In genomic region chr12:131736807-131737484, GRCh38 we compare ENCODE assay signal across 11 cellular contexts. TPM values are rescaled to one million over a fixed set of nuclear protein-coding genes. Genes with fewer than 3 reads are reported as not detected.
A peak's percentile ranks its signal among the peaks of the same experiment; 100 is the strongest.
DNase-seq lines count a peak whose midpoint lies in the region; ATAC-seq and TF ChIP-seq lines count a peak whose summit lies in the region.
"Had no signal": no experiment of that assay in that cellular context is flagged by ENCODE, and none has a peak within 500 bp of the region (broad histone marks: within the 10 kb centered on the region; RNA-seq: fewer than 3 reads in every experiment).

No MANE protein-coding gene starts in this region.

- ATAC-seq in PC-3, result peak; percentile 98

- POLR2A ChIA-PET in PC-3 (lab: Charles Lee; ENCODE audit: unreplicated experiment), result no interaction called here

- WGBS in mesodermal cell (ENCODE audit: insufficient coverage in 2 of 2), 2 experiments, result 69 to 74% methylated on average over 16 to 18 of the region's 24 CpGs

- H3F3A ChIP-seq in PC-3 (ENCODE audit: low read length, unreplicated experiment), result peaks cover 9% of the 10 kb centered on the region

- peak overlapping the region; percentile 88 for H3K4me2 ChIP-seq in PC-3 (ENCODE audit: low read length)

- DNase-seq in Daoy (ENCODE audit: low read depth) (peak; percentile 79), PC-3 (peak; percentile 98), endothelial cell (ENCODE audit: low spot score) (no peak), GDM1 (lab: John Stamatoyannopoulos, UW) (no peak), foreskin melanocyte (no peak), occipital lobe (lab: John Stamatoyannopoulos, UW) (no peak), COLO668 (lab: John Stamatoyannopoulos, UW; ENCODE audit: unreplicated experiment) (no peak)
- DNase-seq: COR-L47, NCI-H1694 had no signal

- peaks cover 12% of the 10 kb centered on the region for H3K79me2 ChIP-seq in PC-3 (ENCODE audit: low read length)

- H3K4me1 Mint-ChIP-seq in endothelial cell (ENCODE audit: unreplicated experiment), result peaks cover 2% of the 10 kb centered on the region

- H3K36me3 ChIP-seq in PC-3 (ENCODE audit: low read depth, low read length) (peaks cover 60% of the 10 kb centered on the region), mesodermal cell (ENCODE audit: control insufficient read depth, insufficient read depth, low read length) (peaks cover 74% of the 10 kb centered on the region)

- H3K9me3 Mint-ChIP-seq in endothelial cell (ENCODE audit: unreplicated experiment), result no peaks in the 10 kb centered on the region

- H3K27me3 Mint-ChIP-seq in endothelial cell (ENCODE audit: unreplicated experiment), result peaks cover 4% of the 10 kb centered on the region

- peak overlapping the region; percentile 8 for H3K9ac ChIP-seq in PC-3 (ENCODE audit: low read length)

- H3K36me3 Mint-ChIP-seq in endothelial cell (ENCODE audit: low read depth, unreplicated experiment), result peaks cover 46% of the 10 kb centered on the region

- intact Hi-C loops in PC-3 (cut with micrococcal nuclease), result loop anchor here (5.0 kb wide), 3 partner anchors 45 to 130 kb away; partner anchors contain the start of gene MMP17

- TF ChIP-seq CTCF in PC-3 (conservative IDR thresholded peaks at IDR 0.05; ENCODE audit: low read depth, low read length) (no peak), endothelial cell (IDR thresholded peaks at IDR 0.05; ENCODE audit: unreplicated experiment) (no peak)

- H3K9me2 ChIP-seq in PC-3 (replicated peaks; ENCODE audit: low read length), result no peaks in the 10 kb centered on the region

- peak overlapping the region; percentile 70 for H3K27ac ChIP-seq in PC-3 (ENCODE audit: low read length)
- peak overlapping the region; percentile 36 for H3K27ac ChIP-seq in mesodermal cell (ENCODE audit: low read depth, low read length, severe bottlenecking)
- H3K27ac ChIP-seq: neutrophil had no signal

- CTCF ChIA-PET in PC-3 (lab: Charles Lee), result no interaction called here

- no TSS peak for BruUV-seq in PC-3 (replicated peaks; lab: Mats Ljungman, UMichigan)

- no peaks in the 10 kb centered on the region for H3K27me3 ChIP-seq in PC-3 (ENCODE audit: low read length)
- H3K27me3 ChIP-seq: neutrophil had no signal

- no peak overlapping the region for H3K4me3 Mint-ChIP-seq in endothelial cell (ENCODE audit: unreplicated experiment)

- H2AFZ ChIP-seq in PC-3 (ENCODE audit: low read length), result no peak overlapping the region

- H3K4me1 ChIP-seq in PC-3 (ENCODE audit: insufficient read depth, low read length) (peaks cover 29% of the 10 kb centered on the region), mesodermal cell (ENCODE audit: control insufficient read depth, insufficient read depth, low read length, poor library complexity, severe bottlenecking) (peaks cover 10% of the 10 kb centered on the region)

- peak overlapping the region; percentile 62 for H3K4me3 ChIP-seq in PC-3 (ENCODE audit: low read length)
- H3K4me3 ChIP-seq in mesodermal cell (ENCODE audit: extremely low read depth, insufficient read depth, low read length, poor library complexity, severe bottlenecking), result no peak overlapping the region

- H3K9me3 ChIP-seq in PC-3 (ENCODE audit: low read length), result no peaks in the 10 kb centered on the region
- peaks cover 3% of the 10 kb centered on the region for H3K9me3 ChIP-seq in mesodermal cell (ENCODE audit: control insufficient read depth, low read length)
- H3K9me3 ChIP-seq: neutrophil had no signal

- H4K20me1 ChIP-seq in PC-3 (ENCODE audit: low read length), result no peaks in the 10 kb centered on the region

- peak overlapping the region; percentile 18 for H3K27ac Mint-ChIP-seq in endothelial cell (ENCODE audit: unreplicated experiment)

RNA-seq across cellular contexts. Expression of gene SFSWAP, which starts 26.1 kb away (rescaled TPM):
- 29.2 and 33.9 TPM in 2 replicates for total RNA-seq in Daoy (2014; rRNA removed; shearing (Covaris generic))
- total RNA-seq in PC-3 (2014; rRNA removed), result 57.5 and 64.3 TPM in 2 replicates
- total RNA-seq in endothelial cell (ENCODE audit: unreplicated experiment), result 56.3 TPM
- polyA plus RNA-seq in mesodermal cell (2013, experiment 1 of 2), result 43.4 TPM
- 38.1 TPM for polyA plus RNA-seq in mesodermal cell (2013, experiment 2 of 2)
- total RNA-seq in occipital lobe, result 26.4 TPM

Comparison
In these comparisons a context has a peak if more than half of its experiments do, and no peak if none do; other contexts are left out.
1. DNase-seq: peak in Daoy (single experiment) and PC-3 (single experiment); none in endothelial cell (single experiment), GDM1 (single experiment), foreskin melanocyte (single experiment), occipital lobe (single experiment) and COLO668 (single experiment).